In genomic region chr19:1046117-1046626, GRCh38 we compare ENCODE assay signal across 16 cellular contexts. TPM values are rescaled to one million over a fixed set of nuclear protein-coding genes. Genes with fewer than 3 reads are reported as not detected.
DNase-seq lines count a peak whose midpoint lies in the region; ATAC-seq, FAIRE-seq and TF ChIP-seq lines count a peak whose summit lies in the region.
"Had no signal": no experiment of that assay in that cellular context is flagged by ENCODE, and none has a peak within 500 bp of the region (broad histone marks: within the 10 kb centered on the region; RNA-seq: fewer than 3 reads in every experiment).

No MANE protein-coding gene starts in this region.

- peaks cover 5% of the 10 kb centered on the region for H3K4me1 ChIP-seq in BE2C
- no peaks in the 10 kb centered on the region for H3K4me1 ChIP-seq in GM23338 (ENCODE audit: insufficient read depth)
- H3K4me1 ChIP-seq in K562 (replicated peaks in 1 of 2; ENCODE audit: control insufficient read depth in 2 of 2, insufficient read depth in 2 of 2, low read length in 2 of 2), result peaks cover 16 to 69% of the 10 kb centered on the region in 2 experiments
- peaks cover 13 to 14% of the 10 kb centered on the region in 2 donors for H3K4me1 ChIP-seq in gastrocnemius medialis

- H2AFZ ChIP-seq in GM23338 (no peak overlapping the region), K562 (ENCODE audit: low read depth, low read length) (no peak overlapping the region)

- H3K9me3 Mint-ChIP-seq in GM23338, result peaks cover 8% of the 10 kb centered on the region; the same call in 2 of the 3 replicates

- H3K9me1 ChIP-seq in K562 (ENCODE audit: control insufficient read depth, insufficient read depth, low read length), result no peaks in the 10 kb centered on the region

- 0 out of 2 replicates have a peak, but pooled peaks cover 3% of the 10 kb centered on the region for H3F3A ChIP-seq in GM23338 (replicated peaks; ENCODE audit: low read depth)

- FAIRE-seq in K562 (lab: Jason Lieb, UNC), result no peak
- FAIRE-seq: A549, H54 had no signal

- H3K27ac Mint-ChIP-seq in GM23338, result no peak overlapping the region

- H3K9ac ChIP-seq in K562 (ENCODE audit: insufficient read depth in 1 of 2, low read depth in 2 of 2, low read length in 2 of 2), result no peak overlapping the region

- CTCF ChIA-PET in K562 (lab: Yijun Ruan, JAX; ENCODE audit: low intra/inter-chr PET ratio), result no interaction called here

- H3K4me3 Mint-ChIP-seq in GM23338, result no peak overlapping the region

- peaks cover 11% of the 10 kb centered on the region; the same call in 2 of the 3 replicates for H3K36me3 Mint-ChIP-seq in GM23338 (ENCODE audit: low read depth)

- in situ Hi-C loops in K562 (cut with MboI) (no loop called here), gastrocnemius medialis (cut with MboI; ENCODE audit: low sequenced_read_pairs in 4 of 4) (no loop called here)

- no peaks in the 10 kb centered on the region for H4K20me1 ChIP-seq in GM23338 (replicated peaks; ENCODE audit: insufficient read depth)
- no peaks in the 10 kb centered on the region for H4K20me1 ChIP-seq in K562 (replicated peaks; ENCODE audit: control insufficient read depth, insufficient read depth, low read length)

- POLR2A ChIA-PET in K562 (lab: Yijun Ruan, JAX), result interaction anchor here (0.7 kb wide), 1 partner anchor 22 kb away, joined by 3 read pairs; no protein-coding TSS in a partner anchor

- no peaks in the 10 kb centered on the region for H3K36me3 ChIP-seq in BE2C
- no peaks in the 10 kb centered on the region for H3K36me3 ChIP-seq in GM23338 (ENCODE audit: insufficient read depth)
- peaks cover 56% of the 10 kb centered on the region for H3K36me3 ChIP-seq in K562 (ENCODE audit: control insufficient read depth, insufficient read depth, low read length)
- peaks cover 0 to 12% of the 10 kb centered on the region in 2 donors for H3K36me3 ChIP-seq in gastrocnemius medialis

- peaks cover 14% of the 10 kb centered on the region for H3K27me3 Mint-ChIP-seq in GM23338 (ENCODE audit: insufficient read depth, low read depth, poor library complexity)
- H3K27me3 Mint-ChIP-seq: CD4-positive, CD25-positive, alpha-beta regulatory T cell had no signal

- TF ChIP-seq CTCF in BE2C (IDR thresholded peaks at IDR 0.05; ENCODE audit: low read depth, low read length) (no peak), GM23338 (conservative IDR thresholded peaks at IDR 0.05; ENCODE audit: low read depth in 2 of 2) (peak in 1 of 2 experiments; percentile 26; a peak in 2 of 4 replicates), K562 (IDR thresholded peaks at IDR 0.05 in 2 of 3, conservative IDR thresholded peaks at IDR 0.05 in 1 of 3; ENCODE audit: insufficient read depth in 2 of 3, low read depth in 1 of 3, low read length in 3 of 3) (no peak), gastrocnemius medialis (IDR thresholded peaks at IDR 0.05 in 4 of 5, conservative IDR thresholded peaks at IDR 0.05 in 1 of 5) (no peak)

- H3K4me2 ChIP-seq in GM23338, result no peak overlapping the region
- no peak overlapping the region for H3K4me2 ChIP-seq in K562 (ENCODE audit: insufficient read depth, low read length)
- H3K4me2 ChIP-seq: A549 had no signal

- no peaks in the 10 kb centered on the region for H3K4me1 Mint-ChIP-seq in GM23338

- H3K4me3 ChIP-seq in BE2C (ENCODE audit: low read depth, low read length) (no peak overlapping the region), GM23338 (no peak overlapping the region), K562 (no peak overlapping the region), gastrocnemius medialis (no peak overlapping the region)
- H3K4me3 ChIP-seq: A549 had no signal

- no peak for TF ChIP-seq RAD21 in K562 (CRISPR knock-in tag; conservative IDR thresholded peaks at IDR 0.05 in 1 of 2, IDR thresholded peaks at IDR 0.05 in 1 of 2)

- intact Hi-C loops in K562 (cut with micrococcal nuclease), result no loop called here
- intact Hi-C loops in gastrocnemius medialis (cut with DNase I; ENCODE audit: low total_unique reads), result no loop called here

- peak; percentile 7 for DNase-seq in BE2C
- DNase-seq in GM23338 (ENCODE audit: low spot score), result peak; percentile 28
- no peak for DNase-seq in K562 (ENCODE audit: extremely low read depth in 1 of 4, low spot score in 3 of 4)
- DNase-seq in left lobe of liver (ENCODE audit: low spot score), result peak; percentile 46
- DNase-seq in NCI-H2227 (lab: John Stamatoyannopoulos, UW; ENCODE audit: unreplicated experiment), result no peak
- DNase-seq in gastrocnemius medialis, result no peak
- DNase-seq in EL, result no peak
- DNase-seq: CD4-positive, CD25-positive, alpha-beta regulatory T cell; DMS53; KBM-7 had no signal

- TF ChIP-seq POLR2A in K562 (conservative IDR thresholded peaks at IDR 0.05) (no peak), gastrocnemius medialis (IDR thresholded peaks at IDR 0.05) (no peak)

- H3K27me3 ChIP-seq in BE2C (no peaks in the 10 kb centered on the region), GM23338 (ENCODE audit: insufficient read depth) (no peaks in the 10 kb centered on the region), K562 (ENCODE audit: control insufficient read depth in 2 of 2, insufficient read depth in 2 of 2, low read length in 2 of 2) (no peaks in the 10 kb centered on the region), gastrocnemius medialis (no peaks in the 10 kb centered on the region)

- no peak for ATAC-seq in GM23338
- ATAC-seq in K562, result no peak
- no peak for ATAC-seq in left lobe of liver
- no peak for ATAC-seq in gastrocnemius medialis
- ATAC-seq in HG03108 (IDR thresholded peaks at IDR 0.05; ENCODE audit: unreplicated experiment), result no peak
- ATAC-seq: A549 had no signal

- H3K27ac ChIP-seq in GM23338 (ENCODE audit: low read depth), result no peak overlapping the region
- H3K27ac ChIP-seq in K562 (ENCODE audit: extremely low read depth, low read depth, low read length), result no peak overlapping the region
- H3K27ac ChIP-seq in gastrocnemius medialis, result no peak overlapping the region
- H3K27ac ChIP-seq: A549 had no signal

- no peak for TF ChIP-seq EP300 in K562 (IDR thresholded peaks at IDR 0.05; ENCODE audit: low read length)

- no TSS peak for BruUV-seq in K562 (replicated peaks; lab: Mats Ljungman, UMichigan)

- no peaks in the 10 kb centered on the region for H3K9me2 ChIP-seq in GM23338 (ENCODE audit: insufficient read depth)

- WGBS in K562 (ENCODE audit: insufficient coverage, low coverage, missing lambda C conversion rate), result 97% methylated on average over 17 of the region's 33 CpGs

- no peaks in the 10 kb centered on the region; the same call in 1 of the 2 replicates for H3K9me3 ChIP-seq in BE2C
- H3K9me3 ChIP-seq in K562 (replicated peaks; ENCODE audit: control insufficient read depth, insufficient read depth, low read depth, low read length), result no peaks in the 10 kb centered on the region
- no peaks in the 10 kb centered on the region for H3K9me3 ChIP-seq in gastrocnemius medialis
- H3K9me3 ChIP-seq: A549 had no signal

- H3K79me2 ChIP-seq in GM23338 (replicated peaks; ENCODE audit: insufficient read depth) (no peaks in the 10 kb centered on the region), K562 (ENCODE audit: control insufficient read depth, insufficient read depth, low read length) (peaks cover 36% of the 10 kb centered on the region)

RNA-seq across cellular contexts. Expression of gene ABCA7, which starts 6.3 kb away (rescaled TPM):
- polyA plus RNA-seq in BE2C (2012; ENCODE audit: insufficient read depth, insufficient read length, low read depth), result 16.4 TPM
- 18.1 and 22.2 TPM in 2 replicates for total RNA-seq in GM23338 (2014; rRNA removed; shearing (Covaris generic))
- polyA plus RNA-seq in GM23338 (2016; fragmentation: Nextera tagmentation; extraction: Ambion mirVana), result 27.4 and 30.3 TPM in 2 replicates
- total RNA-seq in K562 (2011; cell fraction: chromatin; rRNA removed; ENCODE audit: low replicate concordance), result 266 and 789 TPM in 2 replicates
- 519 and 639 TPM in 2 replicates for total RNA-seq in K562 (2011; cell fraction: nucleolus; rRNA removed)
- total RNA-seq in K562 (2011; cell fraction: nucleoplasm; rRNA removed), result 258 and 297 TPM in 2 replicates
- total RNA-seq in K562 (2014; rRNA removed), result 31.4 and 45.4 TPM in 2 replicates
- total RNA-seq in K562 (2014; rRNA removed; fragmentation: Illumina TruSeq; extraction: Trizol), result 8.9 and 12.7 TPM in 2 replicates
- 19.1 and 22.8 TPM in 2 replicates for total RNA-seq in K562 (2015; rRNA removed; fragmentation: Illumina TruSeq; extraction: Trizol)
- total RNA-seq in K562 (2021), result 90.0 and 96.1 TPM in 2 replicates
- polyA plus RNA-seq in K562 (2011; rRNA removed), result 32.6 and 52.0 TPM in 2 replicates
- polyA plus RNA-seq in K562 (2011; cell fraction: cytosol; rRNA removed), result 31.0 and 47.7 TPM in 2 replicates
- 504 and 724 TPM in 2 replicates for polyA plus RNA-seq in K562 (2011; cell fraction: nucleus; rRNA removed)
- 65.1 and 67.9 TPM in 2 replicates for polyA plus RNA-seq in K562 (2012)
- 31.2 and 32.6 TPM in 2 replicates for polyA plus RNA-seq in K562 (2014; fragmentation: Illumina TruSeq; extraction: Trizol)
- polyA plus RNA-seq in K562 (2014; fragmentation: Nextera tagmentation; extraction: Ambion mirVana), result 1 to 10 TPM; 2.3 to 3.0 TPM
- polyA plus RNA-seq in K562 (2014; rRNA removed), result 73.5 and 94.1 TPM in 2 replicates
- polyA minus RNA-seq in K562 (2011; rRNA and poly(A)+ RNA removed), result 13.1 and 14.8 TPM in 2 replicates
- 24.3 and 51.6 TPM in 2 replicates for polyA minus RNA-seq in K562 (2011; cell fraction: cytosol; rRNA and poly(A)+ RNA removed)
- polyA minus RNA-seq in K562 (2011; cell fraction: nucleus; rRNA and poly(A)+ RNA removed), result 164 and 176 TPM in 2 replicates
- 10.4 TPM for total RNA-seq in left lobe of liver
- 10 to 100 TPM in 3 of 4 donors, 1 to 10 TPM in 1; 6.0 to 20.0 (median 15.0) TPM for total RNA-seq in gastrocnemius medialis

RNA-seq across cellular contexts. Expression of gene CNN2, which starts 19.8 kb away (rescaled TPM):
- 3.0 TPM for polyA plus RNA-seq in BE2C (2012; ENCODE audit: insufficient read depth, insufficient read length, low read depth)
- total RNA-seq in GM23338 (2014; rRNA removed; shearing (Covaris generic)), result 392 and 426 TPM in 2 replicates
- polyA plus RNA-seq in GM23338 (2016; fragmentation: Nextera tagmentation; extraction: Ambion mirVana) (314 and 330 TPM in 2 replicates), K562 (2011; rRNA removed) (36.4 and 61.3 TPM in 2 replicates), K562 (2014; fragmentation: Illumina TruSeq; extraction: Trizol) (123 and 158 TPM in 2 replicates), K562 (2014; fragmentation: Nextera tagmentation; extraction: Ambion mirVana) (10 to 100 TPM; 12.1 to 12.8 TPM), K562 (2014; rRNA removed) (71.3 and 73.3 TPM in 2 replicates)
- 25.1 and 70.9 TPM in 2 replicates for total RNA-seq in K562 (2011; cell fraction: chromatin; rRNA removed; ENCODE audit: low replicate concordance)
- total RNA-seq in K562 (2011; cell fraction: nucleolus; rRNA removed), result 40.8 and 41.4 TPM in 2 replicates
- total RNA-seq in K562 (2011; cell fraction: nucleoplasm; rRNA removed), result 34.4 and 52.1 TPM in 2 replicates
- total RNA-seq in K562 (2014; rRNA removed) (82.3 and 124 TPM in 2 replicates), K562 (2014; rRNA removed; fragmentation: Illumina TruSeq; extraction: Trizol) (33.7 and 45.6 TPM in 2 replicates), K562 (2015; rRNA removed; fragmentation: Illumina TruSeq; extraction: Trizol) (52.7 and 54.9 TPM in 2 replicates), K562 (2021) (161 and 174 TPM in 2 replicates), left lobe of liver (23.2 TPM), gastrocnemius medialis (10 to 100 TPM in 1 of 4 donors, 1 to 10 TPM in 3; 2.2 to 10.1 (median 4.1) TPM)
- 82.9 and 105 TPM in 2 replicates for polyA plus RNA-seq in K562 (2011; cell fraction: cytosol; rRNA removed)
- polyA plus RNA-seq in K562 (2011; cell fraction: nucleus; rRNA removed), result 42.5 and 55.7 TPM in 2 replicates
- 82.7 and 152 TPM in 2 replicates for polyA plus RNA-seq in K562 (2012)
- 45.8 and 50.7 TPM in 2 replicates for polyA minus RNA-seq in K562 (2011; rRNA and poly(A)+ RNA removed)
- 132 and 161 TPM in 2 replicates for polyA minus RNA-seq in K562 (2011; cell fraction: cytosol; rRNA and poly(A)+ RNA removed)
- polyA minus RNA-seq in K562 (2011; cell fraction: nucleus; rRNA and poly(A)+ RNA removed), result 9.0 and 15.9 TPM in 2 replicates

RNA-seq across cellular contexts. Expression of gene ARHGAP45, which starts 20.8 kb away (rescaled TPM):
- 31.2 TPM for polyA plus RNA-seq in BE2C (2012; ENCODE audit: insufficient read depth, insufficient read length, low read depth)
- 56.0 and 71.8 TPM in 2 replicates for total RNA-seq in GM23338 (2014; rRNA removed; shearing (Covaris generic))
- 24.7 and 28.3 TPM in 2 replicates for polyA plus RNA-seq in GM23338 (2016; fragmentation: Nextera tagmentation; extraction: Ambion mirVana)
- 25.6 and 81.0 TPM in 2 replicates for total RNA-seq in K562 (2011; cell fraction: chromatin; rRNA removed; ENCODE audit: low replicate concordance)
- 39.0 and 49.5 TPM in 2 replicates for total RNA-seq in K562 (2011; cell fraction: nucleolus; rRNA removed)
- total RNA-seq in K562 (2011; cell fraction: nucleoplasm; rRNA removed), result 22.7 and 24.1 TPM in 2 replicates
- 22.1 and 31.1 TPM in 2 replicates for total RNA-seq in K562 (2014; rRNA removed)
- 1.0 and 1.8 TPM in 2 replicates for total RNA-seq in K562 (2014; rRNA removed; fragmentation: Illumina TruSeq; extraction: Trizol)
- 4.2 and 6.0 TPM in 2 replicates for total RNA-seq in K562 (2015; rRNA removed; fragmentation: Illumina TruSeq; extraction: Trizol)
- 18.0 and 19.9 TPM in 2 replicates for total RNA-seq in K562 (2021)
- polyA plus RNA-seq in K562 (2011; rRNA removed), result 4.4 and 7.6 TPM in 2 replicates
- polyA plus RNA-seq in K562 (2011; cell fraction: cytosol; rRNA removed), result 5.6 and 12.6 TPM in 2 replicates
- polyA plus RNA-seq in K562 (2011; cell fraction: nucleus; rRNA removed), result 17.8 and 38.7 TPM in 2 replicates
- 15.0 and 15.2 TPM in 2 replicates for polyA plus RNA-seq in K562 (2012)
- polyA plus RNA-seq in K562 (2014; fragmentation: Illumina TruSeq; extraction: Trizol), result 1.9 and 6.9 TPM in 2 replicates
- under 1 TPM; 0.08 to 0.63 TPM for polyA plus RNA-seq in K562 (2014; fragmentation: Nextera tagmentation; extraction: Ambion mirVana)
- 16.3 and 20.2 TPM in 2 replicates for polyA plus RNA-seq in K562 (2014; rRNA removed)
- 1.7 and 2.0 TPM in 2 replicates for polyA minus RNA-seq in K562 (2011; rRNA and poly(A)+ RNA removed)
- 6.2 and 8.5 TPM in 2 replicates for polyA minus RNA-seq in K562 (2011; cell fraction: cytosol; rRNA and poly(A)+ RNA removed)
- 5.5 and 6.6 TPM in 2 replicates for polyA minus RNA-seq in K562 (2011; cell fraction: nucleus; rRNA and poly(A)+ RNA removed)
- 5.1 TPM for total RNA-seq in left lobe of liver
- 1 to 10 TPM in 3 of 4 donors, under 1 TPM in 1; 0.83 to 7.6 (median 3.4) TPM for total RNA-seq in gastrocnemius medialis

RNA-seq across cellular contexts. Expression of gene RNU6-2, which starts 24.9 kb away (rescaled TPM):
- polyA plus RNA-seq in BE2C (2012; ENCODE audit: insufficient read depth, insufficient read length, low read depth), result not detected
- not detected in 2 replicates for total RNA-seq in GM23338 (2014; rRNA removed; shearing (Covaris generic))
- polyA plus RNA-seq in GM23338 (2016; fragmentation: Nextera tagmentation; extraction: Ambion mirVana), result not detected in 2 replicates
- total RNA-seq in K562 (2011; cell fraction: chromatin; rRNA removed; ENCODE audit: low replicate concordance), result not detected in 2 replicates
- total RNA-seq in K562 (2011; cell fraction: nucleolus; rRNA removed), result not detected in 2 replicates
- total RNA-seq in K562 (2011; cell fraction: nucleoplasm; rRNA removed), result not detected in 2 replicates
- not detected in 2 replicates for total RNA-seq in K562 (2014; rRNA removed)
- not detected in 2 replicates for total RNA-seq in K562 (2014; rRNA removed; fragmentation: Illumina TruSeq; extraction: Trizol)
- total RNA-seq in K562 (2015; rRNA removed; fragmentation: Illumina TruSeq; extraction: Trizol), result not detected in 2 replicates
- not detected in 2 replicates for total RNA-seq in K562 (2021)
- polyA plus RNA-seq in K562 (2011; rRNA removed), result not detected in 2 replicates
- not detected in 2 replicates for polyA plus RNA-seq in K562 (2011; cell fraction: cytosol; rRNA removed)
- polyA plus RNA-seq in K562 (2011; cell fraction: nucleus; rRNA removed), result not detected in 2 replicates
- not detected in 2 replicates for polyA plus RNA-seq in K562 (2012)
- polyA plus RNA-seq in K562 (2014; fragmentation: Illumina TruSeq; extraction: Trizol), result not detected in 2 replicates
- polyA plus RNA-seq in K562 (2014; fragmentation: Nextera tagmentation; extraction: Ambion mirVana), result not detected
- polyA plus RNA-seq in K562 (2014; rRNA removed), result not detected in 2 replicates
- under 0.01 TPM in 2 replicates for polyA minus RNA-seq in K562 (2011; rRNA and poly(A)+ RNA removed)
- 667 TPM in 1 of 2 replicates, not detected in the other for polyA minus RNA-seq in K562 (2011; cell fraction: cytosol; rRNA and poly(A)+ RNA removed)
- polyA minus RNA-seq in K562 (2011; cell fraction: nucleus; rRNA and poly(A)+ RNA removed), result under 0.01 TPM in 1 of 2 replicates, not detected in the other
- not detected for total RNA-seq in left lobe of liver
- not detected for total RNA-seq in gastrocnemius medialis
- total RNA-seq: CD4-positive, CD25-positive, alpha-beta regulatory T cell; HT1080 had no signal
- polyA plus RNA-seq: A549; AG04450; BJ; CD4-positive, CD25-positive, alpha-beta regulatory T cell had no signal

RNA-seq across cellular contexts. Expression of gene TMEM259, which starts 25.2 kb away (rescaled TPM):
- polyA plus RNA-seq in BE2C (2012; ENCODE audit: insufficient read depth, insufficient read length, low read depth), result 687 TPM
- total RNA-seq in GM23338 (2014; rRNA removed; shearing (Covaris generic)), result 144 and 196 TPM in 2 replicates
- 82.8 and 84.5 TPM in 2 replicates for polyA plus RNA-seq in GM23338 (2016; fragmentation: Nextera tagmentation; extraction: Ambion mirVana)
- 157 and 512 TPM in 2 replicates for total RNA-seq in K562 (2011; cell fraction: chromatin; rRNA removed; ENCODE audit: low replicate concordance)
- total RNA-seq in K562 (2011; cell fraction: nucleolus; rRNA removed), result 498 and 541 TPM in 2 replicates
- 251 and 289 TPM in 2 replicates for total RNA-seq in K562 (2011; cell fraction: nucleoplasm; rRNA removed)
- total RNA-seq in K562 (2014; rRNA removed), result 135 and 169 TPM in 2 replicates
- 13.4 and 18.5 TPM in 2 replicates for total RNA-seq in K562 (2014; rRNA removed; fragmentation: Illumina TruSeq; extraction: Trizol)
- total RNA-seq in K562 (2015; rRNA removed; fragmentation: Illumina TruSeq; extraction: Trizol), result 59.7 and 60.9 TPM in 2 replicates
- total RNA-seq in K562 (2021), result 176 and 193 TPM in 2 replicates
- polyA plus RNA-seq in K562 (2011; rRNA removed), result 83.2 and 158 TPM in 2 replicates
- polyA plus RNA-seq in K562 (2011; cell fraction: cytosol; rRNA removed), result 163 and 311 TPM in 2 replicates
- 1,374 and 1,890 TPM in 2 replicates for polyA plus RNA-seq in K562 (2011; cell fraction: nucleus; rRNA removed)
- polyA plus RNA-seq in K562 (2012), result 118 and 187 TPM in 2 replicates
- 63.6 and 79.5 TPM in 2 replicates for polyA plus RNA-seq in K562 (2014; fragmentation: Illumina TruSeq; extraction: Trizol)
- polyA plus RNA-seq in K562 (2014; fragmentation: Nextera tagmentation; extraction: Ambion mirVana), result under 1 TPM; 0.52 to 0.57 TPM
- 225 and 231 TPM in 2 replicates for polyA plus RNA-seq in K562 (2014; rRNA removed)
- polyA minus RNA-seq in K562 (2011; rRNA and poly(A)+ RNA removed), result 18.2 and 31.6 TPM in 2 replicates
- 42.1 and 50.9 TPM in 2 replicates for polyA minus RNA-seq in K562 (2011; cell fraction: cytosol; rRNA and poly(A)+ RNA removed)
- polyA minus RNA-seq in K562 (2011; cell fraction: nucleus; rRNA and poly(A)+ RNA removed), result 105 and 111 TPM in 2 replicates
- total RNA-seq in left lobe of liver, result 117 TPM
- total RNA-seq in gastrocnemius medialis, result 100 to 1,000 TPM in 3 of 4 donors, 10 to 100 TPM in 1; 98.5 to 150 (median 124) TPM

Comparison
In these comparisons a context has a peak if more than half of its experiments do, and no peak if none do; other contexts are left out.
1. DNase-seq: peak in BE2C (single experiment), GM23338 (single experiment) and left lobe of liver (single experiment); none in K562 (0 of 4), NCI-H2227 (single experiment), gastrocnemius medialis (0 of 2) and EL (single experiment).